ENCODE assay signal across 8 cellular contexts in the genomic region with DNA sequence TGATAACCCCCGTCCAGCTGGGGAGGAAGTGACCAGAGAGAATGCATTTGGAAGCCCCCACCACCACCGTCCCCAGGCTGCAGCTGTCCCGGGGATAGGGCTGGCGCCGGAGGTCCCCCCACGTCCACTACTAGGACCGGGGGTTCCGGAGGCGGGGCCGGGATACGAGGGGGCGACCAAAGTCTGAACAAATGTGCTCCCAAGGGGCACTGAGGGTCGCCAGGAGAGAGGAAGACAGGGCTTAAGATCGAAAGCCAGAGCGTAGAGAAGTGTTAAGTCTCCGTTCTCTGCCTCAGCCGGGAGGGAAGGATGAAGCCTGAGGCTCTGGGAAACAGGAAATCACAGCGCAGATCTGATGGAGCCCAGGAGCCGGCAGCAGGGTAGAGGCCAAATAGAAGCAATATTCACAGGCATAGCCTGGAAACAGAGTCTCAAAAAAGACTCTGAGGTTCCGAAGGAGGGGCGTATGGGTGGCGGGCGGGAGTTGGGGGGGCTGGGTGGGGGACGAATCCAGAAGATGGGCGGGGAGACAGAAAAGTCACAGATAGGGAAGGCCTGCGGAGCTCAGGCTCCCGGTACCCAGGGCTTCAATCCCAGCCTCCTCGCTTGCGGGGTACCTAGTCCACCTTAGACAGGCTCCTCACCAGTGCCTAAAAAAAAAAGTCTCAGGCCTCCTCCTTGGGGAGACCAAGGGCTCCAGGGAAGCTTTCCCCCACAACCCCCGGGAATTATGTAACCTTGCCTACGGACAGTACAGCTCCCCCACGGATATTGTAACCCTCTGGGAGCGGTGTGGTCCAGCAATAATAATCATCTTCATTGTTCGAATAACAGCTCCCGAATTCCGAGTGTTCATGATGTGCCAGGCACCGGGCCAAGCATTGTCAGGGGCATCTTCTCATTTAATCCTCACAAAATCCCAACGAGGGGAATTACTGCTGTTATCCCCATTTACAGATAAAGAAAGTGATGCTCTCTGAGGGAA. TPM values are rescaled to one million over a fixed set of nuclear protein-coding genes. Genes with fewer than 3 reads are reported as not detected.
DNase-seq lines count a peak whose midpoint lies in the region; ATAC-seq and TF ChIP-seq lines count a peak whose summit lies in the region.

No MANE protein-coding gene starts in this region.

- no peaks in the 10 kb centered on the region for H3K36me3 ChIP-seq in left lung
- no peaks in the 10 kb centered on the region for H3K36me3 ChIP-seq in subcutaneous abdominal adipose tissue (ENCODE audit: control insufficient read depth in 5 of 5, insufficient read depth in 5 of 5, low read length in 5 of 5)

- intact Hi-C loops in left lung (cut with DNase I), result no loop called here

- H3K4me3 Mint-ChIP-seq in activated CD4-positive, alpha-beta T cell treated with anti-CD3 and anti-CD28 coated beads, Interleukin-2, amount 10 ng/mL, durations not matched to agents 7 days and 5 days, result peak overlapping the region; percentile 76

- peaks cover 12% of the 10 kb centered on the region for H3K27me3 Mint-ChIP-seq in activated CD4-positive, alpha-beta T cell treated with anti-CD3 and anti-CD28 coated beads, Interleukin-2, amount 10 ng/mL, durations not matched to agents 7 days and 5 days

- peaks cover 0 to 19% of the 10 kb centered on the region in 2 donors for H3K27me3 ChIP-seq in left lung
- peaks cover 0 to 3% (median 0%) of the 10 kb centered on the region in 5 donors for H3K27me3 ChIP-seq in subcutaneous abdominal adipose tissue (ENCODE audit: control insufficient read depth in 5 of 5, insufficient read depth in 4 of 5, low read length in 5 of 5)

- H3K4me3 ChIP-seq in left lung, result peak overlapping the region; percentile 98 to 100
- H3K4me3 ChIP-seq in subcutaneous abdominal adipose tissue (ENCODE audit: low read depth in 1 of 5, low read length in 5 of 5), result peak overlapping the region; percentile 60 to 92 (median 74)

- ATAC-seq in left lung, result peak; percentile 10

- no peaks in the 10 kb centered on the region for H3K9me3 Mint-ChIP-seq in activated CD4-positive, alpha-beta T cell treated with anti-CD3 and anti-CD28 coated beads, Interleukin-2, amount 10 ng/mL, durations not matched to agents 7 days and 5 days

- H3K36me3 Mint-ChIP-seq in activated CD4-positive, alpha-beta T cell treated with anti-CD3 and anti-CD28 coated beads, Interleukin-2, amount 10 ng/mL, durations not matched to agents 7 days and 5 days (ENCODE audit: low read depth), result no peaks in the 10 kb centered on the region

- H3K27ac Mint-ChIP-seq in activated CD4-positive, alpha-beta T cell treated with anti-CD3 and anti-CD28 coated beads, Interleukin-2, amount 10 ng/mL, durations not matched to agents 7 days and 5 days, result peak overlapping the region; percentile 78

- no peak for TF ChIP-seq CTCF in left lung (IDR thresholded peaks at IDR 0.05)

- CTCF ChIA-PET in activated CD4-positive, alpha-beta T cell treated with anti-CD3 and anti-CD28 coated beads, Interleukin-2, amount 10 ng/mL, durations not matched to agents 7 days and 5 days (lab: Charles Lee), result interaction anchor here (1.5 to 1.8 kb wide), 2 partner anchors 11 to 24 kb away, joined by 3 to 5 read pairs; no protein-coding TSS in a partner anchor

- H3K9me3 ChIP-seq in left lung, result no peaks in the 10 kb centered on the region
- H3K9me3 ChIP-seq in subcutaneous abdominal adipose tissue (ENCODE audit: control insufficient read depth in 5 of 5, low read length in 5 of 5), result no peaks in the 10 kb centered on the region

- peaks cover 27% of the 10 kb centered on the region for H3K4me1 Mint-ChIP-seq in activated CD4-positive, alpha-beta T cell treated with anti-CD3 and anti-CD28 coated beads, Interleukin-2, amount 10 ng/mL, durations not matched to agents 7 days and 5 days

- H3K9ac ChIP-seq in subcutaneous abdominal adipose tissue (ENCODE audit: low read length in 5 of 5), result peak overlapping the region in 4 of 5 donors; percentile 48 to 71 (median 66)

- H3K27ac ChIP-seq in cingulate gyrus (ENCODE audit: low read depth, low read length) (peak overlapping the region; percentile 97), left lung (peak overlapping the region; percentile 95 to 98), subcutaneous abdominal adipose tissue (ENCODE audit: low read depth, low read length) (peak overlapping the region; percentile 80)

- POLR2A ChIA-PET in activated CD4-positive, alpha-beta T cell treated with anti-CD3 and anti-CD28 coated beads, Interleukin-2, amount 10 ng/mL, durations not matched to agents 7 days and 5 days (lab: Charles Lee), result no interaction called here

- no peak for DNase-seq in activated CD4-positive, alpha-beta T cell treated with anti-CD3 and anti-CD28 coated beads, Interleukin-2, amount 10 ng/mL, durations not matched to agents 7 days and 5 days
- no peak for DNase-seq in activated CD4-positive, alpha-beta T cell treated with anti-CD3 and anti-CD28 coated beads, Interleukin-2, amount 50 U/mL, for 4 hours
- DNase-seq in OCI-M1 (lab: John Stamatoyannopoulos, UW), result peak; percentile 59
- peak in 1 of 2 donors; percentile 47 for DNase-seq in left lung
- no peak for DNase-seq in ureter (ENCODE audit: low spot score)
- no peak for DNase-seq in T1000 (lab: John Stamatoyannopoulos, UW)

- H3K4me1 ChIP-seq in left lung (peaks cover 16 to 39% of the 10 kb centered on the region in 2 donors), subcutaneous abdominal adipose tissue (ENCODE audit: control insufficient read depth in 5 of 5, insufficient read depth in 5 of 5, low read length in 5 of 5) (peaks cover 0 to 38% (median 35%) of the 10 kb centered on the region in 5 donors)

RNA-seq across cellular contexts. Expression of a gene that starts 1.1 kb away (rescaled TPM):
- 10 to 100 TPM; 56.5 to 57.9 TPM for total RNA-seq in activated CD4-positive, alpha-beta T cell treated with anti-CD3 and anti-CD28 coated beads, Interleukin-2, amount 10 ng/mL, durations not matched to agents 7 days and 5 days
- total RNA-seq in left lung (10 to 100 TPM; 47.0 to 55.0 TPM), ureter (47.4 TPM)

RNA-seq across cellular contexts. Expression of a gene that starts 13.0 kb away (rescaled TPM):
- total RNA-seq in activated CD4-positive, alpha-beta T cell treated with anti-CD3 and anti-CD28 coated beads, Interleukin-2, amount 10 ng/mL, durations not matched to agents 7 days and 5 days, result 10 to 100 TPM; 69.3 to 81.0 TPM
- 10 to 100 TPM; 59.8 to 76.1 TPM for total RNA-seq in left lung
- 83.4 TPM for total RNA-seq in ureter

RNA-seq across cellular contexts. Expression of a gene that starts 13.7 kb away (rescaled TPM):
- total RNA-seq in activated CD4-positive, alpha-beta T cell treated with anti-CD3 and anti-CD28 coated beads, Interleukin-2, amount 10 ng/mL, durations not matched to agents 7 days and 5 days, result 10 to 100 TPM; 42.7 to 53.4 TPM
- total RNA-seq in left lung (10 to 100 TPM; 33.4 to 40.3 TPM), ureter (36.4 TPM)

RNA-seq across cellular contexts. Expression of a gene that starts 35.9 kb away (rescaled TPM):
- 10 to 100 TPM; 18.0 to 18.5 TPM for total RNA-seq in activated CD4-positive, alpha-beta T cell treated with anti-CD3 and anti-CD28 coated beads, Interleukin-2, amount 10 ng/mL, durations not matched to agents 7 days and 5 days
- 10 to 100 TPM; 11.5 to 12.7 TPM for total RNA-seq in left lung
- total RNA-seq in ureter, result 13.2 TPM

RNA-seq across cellular contexts. Expression of a gene that starts 38.6 kb away (rescaled TPM):
- total RNA-seq in activated CD4-positive, alpha-beta T cell treated with anti-CD3 and anti-CD28 coated beads, Interleukin-2, amount 10 ng/mL, durations not matched to agents 7 days and 5 days, result 10 to 100 TPM; 37.2 to 42.4 TPM
- 10 to 100 TPM; 22.7 to 34.8 TPM for total RNA-seq in left lung
- total RNA-seq in ureter, result 24.7 TPM
